18 cellular contexts compared by ENCODE assay signal in genomic region chr4:16707874-16708273, GRCh38.
"Had no signal": no experiment of that assay in that cellular context is flagged by ENCODE, and none has a peak within 500 bp of the region (broad histone marks: within the 10 kb centered on the region; RNA-seq: fewer than 3 reads in every experiment).

No MANE protein-coding gene starts in this region.

- ATAC-seq: activated CD4-positive, CD25-positive, alpha-beta regulatory T cell treated with anti-CD3 and anti-CD28 coated beads, Interleukin-2, amount 50 U/mL, for 24 hours; mucosa of descending colon; naive thymus-derived CD8-positive, alpha-beta T cell; SK-N-SH treated with all-trans-retinoic acid at 6 μM for 48 hours; T-helper 17 cell had no signal

- H3K4me3 ChIP-seq: coronary artery, mucosa of descending colon, prostate gland, right lobe of liver had no signal

- DNase-seq: activated effector memory CD4-positive, alpha-beta T cell treated with anti-CD3 and anti-CD28 coated beads, Interleukin-2, amount 50 U/mL, for 16 hours; activated T-cell treated with anti-CD3 and anti-CD28 coated beads, Interleukin-2, amount 50 U/mL, for 24 hours; aorta; caudate nucleus; effector CD8-positive, alpha-beta T cell; foreskin fibroblast; mammary epithelial cell; mucosa of descending colon; naive thymus-derived CD8-positive, alpha-beta T cell; occipital lobe; right lobe of liver; stimulated activated CD4-positive, alpha-beta T cell treated with anti-CD3 and anti-CD28 coated beads, Interleukin-1b, Interleukin-23, amount 100 ng/mL, for 48 hours; stimulated activated naive CD4-positive, alpha-beta T cell; T-helper 17 cell had no signal
